22 cellular contexts compared by ENCODE assay signal in the genomic region with DNA sequence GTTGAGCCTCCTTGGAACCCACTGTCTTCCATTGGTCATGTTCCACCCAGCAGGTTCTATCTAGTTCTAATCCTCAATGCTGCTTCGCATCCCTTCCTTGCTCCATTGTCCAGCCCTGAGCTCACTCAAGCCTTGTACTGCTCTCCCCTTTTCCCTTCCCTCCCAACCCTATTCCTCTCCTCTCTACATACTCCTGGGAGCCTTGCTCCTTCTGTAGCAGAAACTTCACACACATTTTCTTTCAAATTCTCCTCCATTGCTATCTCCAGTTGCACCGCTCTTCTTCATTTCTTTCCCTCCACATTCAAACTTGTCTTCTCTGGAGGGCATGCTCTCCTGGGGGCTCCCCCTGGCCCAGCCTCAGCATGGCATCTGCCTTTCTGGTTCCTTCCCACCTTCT. TPM values are rescaled to one million over a fixed set of nuclear protein-coding genes. Genes with fewer than 3 reads are reported as not detected.
DNase-seq lines count a peak whose midpoint lies in the region; ATAC-seq, FAIRE-seq and TF ChIP-seq lines count a peak whose summit lies in the region.
"Had no signal": no experiment of that assay in that cellular context is flagged by ENCODE, and none has a peak within 500 bp of the region (broad histone marks: within the 10 kb centered on the region; RNA-seq: fewer than 3 reads in every experiment).

No MANE protein-coding gene starts in this region.

- no peaks in the 10 kb centered on the region for H3K79me2 ChIP-seq in K562 (ENCODE audit: control insufficient read depth, insufficient read depth, low read length)

- no peak for TF ChIP-seq EP300 in A549 (IDR thresholded peaks at IDR 0.05)
- no peak for TF ChIP-seq EP300 in K562 (IDR thresholded peaks at IDR 0.05; ENCODE audit: low read length)

- H3K36me3 ChIP-seq in K562 (ENCODE audit: control insufficient read depth, insufficient read depth, low read length), result no peaks in the 10 kb centered on the region
- H3K36me3 ChIP-seq in liver (ENCODE audit: control insufficient read depth in 4 of 4, insufficient read depth in 3 of 4, low read depth in 1 of 4, low read length in 3 of 4), result peaks cover 0 to 2% (median 0%) of the 10 kb centered on the region in 4 donors
- peaks cover 0 to 3% of the 10 kb centered on the region in 2 donors for H3K36me3 ChIP-seq in small intestine (ENCODE audit: control insufficient read depth in 2 of 2, insufficient read depth in 2 of 2, low read length in 2 of 2)
- no peaks in the 10 kb centered on the region for H3K36me3 ChIP-seq in HAP-1 (replicated peaks)
- H3K36me3 ChIP-seq: BE2C had no signal

- peaks cover 4% of the 10 kb centered on the region for H3K27me3 Mint-ChIP-seq in activated naive CD4-positive, alpha-beta T cell treated with anti-CD3 and anti-CD28 coated beads for 36 hours (ENCODE audit: low read depth)

- no peaks in the 10 kb centered on the region for H3K9me3 Mint-ChIP-seq in activated naive CD4-positive, alpha-beta T cell treated with anti-CD3 and anti-CD28 coated beads for 36 hours
- H3K9me3 Mint-ChIP-seq: CD4-positive, alpha-beta memory T cell; IgD-negative memory B cell had no signal

- no peak overlapping the region for H3K4me3 Mint-ChIP-seq in activated naive CD4-positive, alpha-beta T cell treated with anti-CD3 and anti-CD28 coated beads for 36 hours
- H3K4me3 Mint-ChIP-seq: CD4-positive, alpha-beta memory T cell; IgD-negative memory B cell had no signal

- H3K4me1 Mint-ChIP-seq in activated naive CD4-positive, alpha-beta T cell treated with anti-CD3 and anti-CD28 coated beads for 36 hours (ENCODE audit: low read depth), result no peaks in the 10 kb centered on the region
- H3K4me1 Mint-ChIP-seq: CD4-positive, alpha-beta memory T cell had no signal

- H3K9me3 ChIP-seq in A549, result no peaks in the 10 kb centered on the region
- H3K9me3 ChIP-seq in K562 (replicated peaks; ENCODE audit: control insufficient read depth, insufficient read depth, low read depth, low read length), result no peaks in the 10 kb centered on the region
- H3K9me3 ChIP-seq in liver (ENCODE audit: control insufficient read depth in 4 of 4, low read length in 3 of 4), result no peaks in the 10 kb centered on the region
- no peaks in the 10 kb centered on the region for H3K9me3 ChIP-seq in small intestine (ENCODE audit: control insufficient read depth, low read depth)
- H3K9me3 ChIP-seq in HAP-1, result no peaks in the 10 kb centered on the region
- H3K9me3 ChIP-seq: BE2C had no signal

- peak overlapping the region; percentile 82 to 83 for H3K27ac ChIP-seq in A549
- H3K27ac ChIP-seq in K562 (ENCODE audit: extremely low read depth, low read depth, low read length), result peak overlapping the region; percentile 76; the same call in 2 of the 3 replicates
- H3K27ac ChIP-seq in liver (ENCODE audit: low read depth in 1 of 2, low read length in 2 of 2), result peak overlapping the region; percentile 62 to 67
- peak overlapping the region; percentile 15 to 86 for H3K27ac ChIP-seq in small intestine (ENCODE audit: low read depth in 1 of 2, low read length in 1 of 2)
- H3K27ac ChIP-seq: C4-2B had no signal

- no peak overlapping the region for H3K9ac ChIP-seq in K562 (ENCODE audit: insufficient read depth in 1 of 2, low read depth in 2 of 2, low read length in 2 of 2)
- no peak overlapping the region for H3K9ac ChIP-seq in liver (ENCODE audit: low read depth in 1 of 2, low read length in 2 of 2)

- no TSS peak for BruUV-seq in K562 (replicated peaks; lab: Mats Ljungman, UMichigan)

- TF ChIP-seq CTCF in A549 (IDR thresholded peaks at IDR 0.05) (no peak), K562 (IDR thresholded peaks at IDR 0.05 in 2 of 3, conservative IDR thresholded peaks at IDR 0.05 in 1 of 3; ENCODE audit: insufficient read depth in 2 of 3, low read depth in 1 of 3, low read length in 3 of 3) (no peak), liver (IDR thresholded peaks at IDR 0.05; ENCODE audit: low read depth, low read length, missing input control) (no peak)

- TF ChIP-seq RAD21 in A549 (conservative IDR thresholded peaks at IDR 0.05 in 1 of 2, IDR thresholded peaks at IDR 0.05 in 1 of 2) (no peak), K562 (CRISPR knock-in tag; conservative IDR thresholded peaks at IDR 0.05 in 1 of 2, IDR thresholded peaks at IDR 0.05 in 1 of 2) (no peak), liver (IDR thresholded peaks at IDR 0.05) (no peak)

- CTCF ChIA-PET in A549 (lab: Yijun Ruan, JAX), result no interaction called here
- CTCF ChIA-PET in K562 (lab: Yijun Ruan, JAX; ENCODE audit: low intra/inter-chr PET ratio), result no interaction called here
- CTCF ChIA-PET in activated naive CD4-positive, alpha-beta T cell treated with anti-CD3 and anti-CD28 coated beads for 36 hours (lab: Charles Lee), result no interaction called here

- H3K9me1 ChIP-seq in K562 (ENCODE audit: control insufficient read depth, insufficient read depth, low read length), result no peaks in the 10 kb centered on the region

- in situ Hi-C loops in K562 (cut with MboI), result no loop called here
- in situ Hi-C loops in HAP-1 (cut with MboI; ENCODE audit: low sequenced_read_pairs), result no loop called here

- intact Hi-C loops in K562 (cut with micrococcal nuclease), result no loop called here
- intact Hi-C loops in activated naive CD4-positive, alpha-beta T cell treated with anti-CD3 and anti-CD28 coated beads for 36 hours (cut with micrococcal nuclease), result no loop called here

- no peak for FAIRE-seq in A549 (lab: Jason Lieb, UNC)
- FAIRE-seq in K562 (lab: Jason Lieb, UNC), result no peak
- no peak for FAIRE-seq in small intestine (lab: Jason Lieb, UNC)
- FAIRE-seq: A204.1, D721Med, G401.6, GM12892 had no signal

- no peaks in the 10 kb centered on the region for H4K20me1 ChIP-seq in K562 (replicated peaks; ENCODE audit: control insufficient read depth, insufficient read depth, low read length)

- POLR2A ChIA-PET in A549 (lab: Yijun Ruan, JAX) (no interaction called here), K562 (lab: Yijun Ruan, JAX) (interaction anchor here (0.6 kb wide), 1 partner anchor 408 kb away, joined by 3 read pairs; no protein-coding TSS in a partner anchor)

- peak overlapping the region; percentile 88 for H3K4me2 ChIP-seq in A549
- H3K4me2 ChIP-seq in K562 (ENCODE audit: insufficient read depth, low read length), result no peak overlapping the region

- DNase-seq in A549 (ENCODE audit: low read depth in 1 of 2, low spot score in 1 of 2) (no peak), K562 (ENCODE audit: extremely low read depth in 1 of 4, low spot score in 3 of 4) (no peak), small intestine (no peak), HAP-1 (ENCODE audit: low spot score in 2 of 2) (no peak), HuH-7 (ENCODE audit: low spot score) (no peak)
- DNase-seq in activated naive CD4-positive, alpha-beta T cell treated with anti-CD3 and anti-CD28 coated beads for 36 hours, result no peak
- DNase-seq: BE2C; CD4-positive, alpha-beta memory T cell; DMS153; DMS79 treated with DMSO at 0.1 percent for 48 hours; EL had no signal

- no peak overlapping the region for H3K4me3 ChIP-seq in A549
- H3K4me3 ChIP-seq in K562, result no peak overlapping the region
- H3K4me3 ChIP-seq in liver (ENCODE audit: low read depth in 1 of 3, low read length in 3 of 3), result no peak overlapping the region
- no peak overlapping the region for H3K4me3 ChIP-seq in small intestine (ENCODE audit: low read depth in 1 of 2, low read length in 2 of 2)
- no peak overlapping the region for H3K4me3 ChIP-seq in HAP-1

- 90% methylated on average over 2 of the region's 2 CpGs for WGBS in A549 (ENCODE audit: missing lambda C conversion rate)
- WGBS in K562 (ENCODE audit: insufficient coverage, low coverage, missing lambda C conversion rate), result 83% methylated on average over 2 of the region's 2 CpGs
- WGBS in liver, result 99% methylated on average over 2 of the region's 2 CpGs
- 93 to 100% (median 96%) methylated on average over 2 of the region's 2 CpGs for WGBS in small intestine, 3 donors

- H2AFZ ChIP-seq in K562 (ENCODE audit: low read depth, low read length), result peak overlapping the region; percentile 93

- no peak for TF ChIP-seq POLR2A in A549 (IDR thresholded peaks at IDR 0.05; ENCODE audit: low read length)
- TF ChIP-seq POLR2A in K562 (conservative IDR thresholded peaks at IDR 0.05), result no peak
- no peak for TF ChIP-seq POLR2A in GM18505 (IDR thresholded peaks at IDR 0.05; ENCODE audit: borderline replicate concordance, extremely low read depth, insufficient read depth, insufficient read length)

- H3K4me1 ChIP-seq in A549, result peaks cover 30% of the 10 kb centered on the region
- peaks cover 17 to 26% of the 10 kb centered on the region in 2 experiments; a peak in 3 of 5 replicates for H3K4me1 ChIP-seq in K562 (replicated peaks in 1 of 2; ENCODE audit: control insufficient read depth in 2 of 2, insufficient read depth in 2 of 2, low read length in 2 of 2)
- peaks cover 8 to 77% (median 47%) of the 10 kb centered on the region in 4 donors for H3K4me1 ChIP-seq in liver (ENCODE audit: control insufficient read depth in 4 of 4, insufficient read depth in 4 of 4, low read length in 3 of 4)
- H3K4me1 ChIP-seq in small intestine (ENCODE audit: control insufficient read depth in 2 of 2, insufficient read depth in 1 of 2, low read depth in 1 of 2, low read length in 1 of 2), result peaks cover 0 to 13% of the 10 kb centered on the region in 2 donors
- peaks cover 9% of the 10 kb centered on the region for H3K4me1 ChIP-seq in HAP-1
- H3K4me1 ChIP-seq: BE2C had no signal

- H3K27me3 ChIP-seq in K562 (ENCODE audit: control insufficient read depth in 2 of 2, insufficient read depth in 2 of 2, low read length in 2 of 2), result no peaks in the 10 kb centered on the region
- H3K27me3 ChIP-seq in liver (ENCODE audit: control insufficient read depth in 4 of 4, insufficient read depth in 4 of 4, low read length in 3 of 4), result no peaks in the 10 kb centered on the region
- H3K27me3 ChIP-seq in small intestine (ENCODE audit: control insufficient read depth in 2 of 2, insufficient read depth in 2 of 2, low read length in 2 of 2), result no peaks in the 10 kb centered on the region
- no peaks in the 10 kb centered on the region for H3K27me3 ChIP-seq in HAP-1 (ENCODE audit: low read depth)

- ATAC-seq in A549 (no peak), K562 (no peak; the same call in 2 of the 3 replicates), GM18505 (IDR thresholded peaks at IDR 0.05; ENCODE audit: unreplicated experiment) (no peak)
- ATAC-seq: HCT116 had no signal

- H3K36me3 Mint-ChIP-seq in activated naive CD4-positive, alpha-beta T cell treated with anti-CD3 and anti-CD28 coated beads for 36 hours (ENCODE audit: low read depth), result no peaks in the 10 kb centered on the region
- H3K36me3 Mint-ChIP-seq: CD4-positive, alpha-beta memory T cell had no signal

- no peak overlapping the region for H3K27ac Mint-ChIP-seq in activated naive CD4-positive, alpha-beta T cell treated with anti-CD3 and anti-CD28 coated beads for 36 hours
- H3K27ac Mint-ChIP-seq: CD4-positive, alpha-beta memory T cell; IgD-negative memory B cell had no signal

RNA-seq across cellular contexts. Expression of a gene that starts 14.5 kb away (rescaled TPM):
- polyA plus RNA-seq in A549 (2011; rRNA removed) (0.03 TPM in 1 of 2 replicates, not detected in the other), A549 (2017; fragmentation: RNase III; extraction: RNeasy Plus Mini Kit Qiagen cat#74134 plus additional on column Dnase treatment) (0.05 TPM in 1 of 3 replicates, not detected in the others), K562 (2011; rRNA removed) (not detected in 2 replicates), K562 (2014; fragmentation: Illumina TruSeq; extraction: Trizol) (not detected in 2 replicates), K562 (2014; fragmentation: Nextera tagmentation; extraction: Ambion mirVana) (not detected), K562 (2014; rRNA removed) (not detected in 2 replicates), liver (10 to 100 TPM; 32.6 to 63.5 TPM), small intestine (100 to 1,000 TPM in 1 of 3 donors, 10 to 100 TPM in 2; 37.8 to 166 (median 85.7) TPM)
- not detected in 2 replicates for polyA plus RNA-seq in A549 (2012; cell fraction: cytosol; rRNA removed)
- polyA plus RNA-seq in A549 (2012; cell fraction: nucleus; rRNA removed), result 0.13 TPM in 1 of 2 replicates, not detected in the other
- polyA minus RNA-seq in A549 (2011; rRNA and poly(A)+ RNA removed), result not detected in 2 replicates
- not detected in 2 replicates for total RNA-seq in K562 (2011; cell fraction: chromatin; rRNA removed; ENCODE audit: low replicate concordance)
- total RNA-seq in K562 (2011; cell fraction: nucleolus; rRNA removed), result not detected in 2 replicates
- not detected in 2 replicates for total RNA-seq in K562 (2011; cell fraction: nucleoplasm; rRNA removed)
- total RNA-seq in K562 (2014; rRNA removed) (not detected in 2 replicates), K562 (2014; rRNA removed; fragmentation: Illumina TruSeq; extraction: Trizol) (not detected in 2 replicates), K562 (2015; rRNA removed; fragmentation: Illumina TruSeq; extraction: Trizol) (not detected in 2 replicates), K562 (2021) (0.18 TPM in 1 of 2 replicates, not detected in the other), liver (100 to 1,000 TPM in 1 of 2 donors, 1 to 10 TPM in 1; 3.2 to 121 TPM)
- polyA plus RNA-seq in K562 (2011; cell fraction: cytosol; rRNA removed), result not detected in 2 replicates
- not detected in 2 replicates for polyA plus RNA-seq in K562 (2011; cell fraction: nucleus; rRNA removed)
- polyA plus RNA-seq in K562 (2012), result 0.03 TPM in 1 of 2 replicates, not detected in the other
- polyA minus RNA-seq in K562 (2011; rRNA and poly(A)+ RNA removed), result 0.21 TPM in 1 of 2 replicates, not detected in the other
- not detected in 2 replicates for polyA minus RNA-seq in K562 (2011; cell fraction: cytosol; rRNA and poly(A)+ RNA removed)
- not detected in 2 replicates for polyA minus RNA-seq in K562 (2011; cell fraction: nucleus; rRNA and poly(A)+ RNA removed)
- under 1 TPM; 0.88 to 0.89 TPM for total RNA-seq in activated naive CD4-positive, alpha-beta T cell treated with anti-CD3 and anti-CD28 coated beads for 36 hours
- total RNA-seq: H4 had no signal
- polyA plus RNA-seq: AG04450 had no signal

Comparison
In these comparisons a context has a peak if more than half of its experiments do, and no peak if none do; other contexts are left out.
1. RNA of a gene that starts 14.5 kb away (polyA plus RNA-seq): 37.8 to 166 TPM in small intestine and 32.6 to 63.5 TPM in liver; 0.03 to 0.13 TPM in A549 and 0.03 TPM in K562; every median in the first group is over 10 times any median in the second.
2. Peak in every context shown above with its lines, with median percentiles within 50 percentile points of each other: H3K27ac ChIP-seq.